In the genomic region with DNA sequence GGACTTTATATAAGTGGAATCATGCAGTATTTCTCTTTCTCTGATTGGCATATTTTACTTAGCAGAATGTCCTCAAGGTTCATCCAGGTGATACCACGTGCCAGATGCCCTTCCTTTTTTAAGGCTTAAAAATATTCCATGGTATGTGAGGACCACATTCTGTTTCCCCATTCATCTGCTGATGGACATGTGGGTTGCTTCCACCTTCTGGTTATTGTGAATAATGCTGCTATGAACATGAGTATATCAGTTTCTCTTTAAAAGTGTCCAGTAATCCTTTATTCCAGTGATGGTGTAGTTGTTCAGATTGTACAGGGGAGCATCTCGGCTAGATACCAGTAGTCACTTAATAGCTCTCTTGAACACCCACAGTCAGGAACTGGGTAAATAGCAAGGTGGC, we compare ENCODE assay signal across 19 cellular contexts. TPM values are rescaled to one million over a fixed set of nuclear protein-coding genes. Genes with fewer than 3 reads are reported as not detected.
A peak's percentile ranks its signal among the peaks of the same experiment; 100 is the strongest.
DNase-seq lines count a peak whose midpoint lies in the region; ATAC-seq and TF ChIP-seq lines count a peak whose summit lies in the region.
"Had no signal": no experiment of that assay in that cellular context is flagged by ENCODE, and none has a peak within 500 bp of the region (broad histone marks: within the 10 kb centered on the region; RNA-seq: fewer than 3 reads in every experiment).

No MANE protein-coding gene starts in this region.

- no peak overlapping the region for H4K5ac ChIP-seq in IMR-90 (ENCODE audit: low read depth, low read length)

- H4K20me1 ChIP-seq in IMR-90 (ENCODE audit: insufficient read depth, low read length) = peaks cover 6% of the 10 kb centered on the region; the same call in 1 of the 2 replicates

- H3K56ac ChIP-seq in IMR-90 (ENCODE audit: extremely low read depth, insufficient read depth, low read length) = no peak overlapping the region

- intact Hi-C loops in IMR-90 (cut with micrococcal nuclease) = no loop called here

- H3K27ac ChIP-seq in AG04450 (ENCODE audit: low read depth, low read length) (no peak overlapping the region), IMR-90 (ENCODE audit: insufficient read depth, low read length) (no peak overlapping the region)
- H3K27ac ChIP-seq: breast epithelium, vagina had no signal

- H3K23ac ChIP-seq in IMR-90 (ENCODE audit: low read depth, low read length) = no peak overlapping the region

- CTCF ChIA-PET in AG04450 (lab: Charles Lee) (interaction anchor here (0.6 to 1.5 kb wide), 4 partner anchors 10 to 161 kb away, joined by 3 to 10 read pairs (median 3); no protein-coding TSS in a partner anchor), IMR-90 (lab: Yijun Ruan, JAX) (no interaction called here), T-cell (lab: Charles Lee) (interaction anchor here in 1 of 2 donors (0.6 kb wide), 1 partner anchor 145 kb away, joined by 9 read pairs; no protein-coding TSS in a partner anchor)

- H3K9me3 ChIP-seq in AG04450 (ENCODE audit: control insufficient read depth, insufficient read depth, low read length) = no peaks in the 10 kb centered on the region; the same call in 1 of the 2 replicates
- H3K9me3 ChIP-seq in IMR-90 (ENCODE audit: control insufficient read depth, insufficient read depth, low read length) = no peaks in the 10 kb centered on the region
- H3K9me3 ChIP-seq: breast epithelium, mucosa of descending colon, vagina had no signal

- no peak overlapping the region for H2AFZ ChIP-seq in IMR-90 (replicated peaks; ENCODE audit: low read length, poor library complexity)

- BruUV-seq in IMR-90 (replicated peaks; lab: Mats Ljungman, UMichigan) = no TSS peak

- no peak overlapping the region for H3K9ac ChIP-seq in IMR-90 (ENCODE audit: low read depth, low read length)

- WGBS in IMR-90 (ENCODE audit: extremely low coverage in 2 of 2, insufficient read length in 1 of 2), 2 experiments = no CpG with 5 or more reads among the region's 2 CpGs

- POLR2A ChIA-PET in AG04450 (lab: Yijun Ruan, JAX) (no interaction called here), IMR-90 (lab: Charles Lee; ENCODE audit: unreplicated experiment) (no interaction called here), T-cell (lab: Charles Lee) (no interaction called here)

- TF ChIP-seq CTCF in AG04450 (IDR thresholded peaks at IDR 0.05; ENCODE audit: low read depth, low read length) = peak; percentile 23; the same call in 1 of the 2 replicates
- TF ChIP-seq CTCF in IMR-90 (conservative IDR thresholded peaks at IDR 0.05; ENCODE audit: low read depth, low read length) = peak; percentile 31; the same call in 1 of the 2 replicates
- TF ChIP-seq CTCF in astrocyte of the cerebellum (IDR thresholded peaks at IDR 0.05; ENCODE audit: low read depth, low read length, missing control alignments) = peak; percentile 36
- peak; percentile 19 for TF ChIP-seq CTCF in fibroblast of the aortic adventitia (IDR thresholded peaks at IDR 0.05; ENCODE audit: insufficient read depth, low read length)

- H4K91ac ChIP-seq in IMR-90 (ENCODE audit: insufficient read depth, low read depth, low read length) = no peak overlapping the region

- H3K27me3 ChIP-seq in AG04450 (ENCODE audit: control insufficient read depth, insufficient read depth, low read length) = no peaks in the 10 kb centered on the region
- no peaks in the 10 kb centered on the region for H3K27me3 ChIP-seq in IMR-90 (ENCODE audit: control insufficient read depth, insufficient read depth, low read length)
- H3K27me3 ChIP-seq: breast epithelium, vagina had no signal

- H3K9me1 ChIP-seq in IMR-90 (ENCODE audit: insufficient read depth, low read length) = peaks cover 7% of the 10 kb centered on the region; the same call in 1 of the 2 replicates

- TF ChIP-seq RAD21 in IMR-90 (IDR thresholded peaks at IDR 0.05; ENCODE audit: low read length) = peak; percentile 26; the same call in 1 of the 2 replicates

- H3K14ac ChIP-seq in IMR-90 (replicated peaks; ENCODE audit: low read depth, low read length) = 0 out of 2 replicates have a peak overlapping the region, but pooled peaks have one; percentile 28

- peaks cover 0 to 2% (median under 1%) of the 10 kb centered on the region in 3 donors for H3K4me1 Mint-ChIP-seq in T-cell

- no peak overlapping the region for H2AK9ac ChIP-seq in IMR-90 (replicated peaks; ENCODE audit: low read depth, low read length, poor library complexity)

- H3K36me3 Mint-ChIP-seq in T-cell = no peaks in the 10 kb centered on the region
- H3K36me3 Mint-ChIP-seq: activated naive CD4-positive, alpha-beta T cell treated with anti-CD3 and anti-CD28 coated beads, Interleukin-2, amount 10 ng/mL, durations not matched to agents 7 days and 5 days had no signal

- no peak overlapping the region for H3K4me2 ChIP-seq in IMR-90 (ENCODE audit: low read depth, low read length)

- TF ChIP-seq POLR2A in IMR-90 (IDR thresholded peaks at IDR 0.05; ENCODE audit: low read depth, low read length) = no peak

- in situ Hi-C loops in IMR-90 (cut with MboI; ENCODE audit: low sequenced_read_pairs) = no loop called here
- in situ Hi-C loops in astrocyte of the cerebellum (cut with HindIII; ENCODE audit: low sequenced_read_pairs) = no loop called here

- H3K27ac Mint-ChIP-seq in T-cell = no peak overlapping the region
- H3K27ac Mint-ChIP-seq: activated naive CD4-positive, alpha-beta T cell treated with anti-CD3 and anti-CD28 coated beads, Interleukin-2, amount 10 ng/mL, durations not matched to agents 7 days and 5 days had no signal

- no peak overlapping the region for H2AK5ac ChIP-seq in IMR-90 (ENCODE audit: low read depth, low read length)

- no peaks in the 10 kb centered on the region for H3K9me3 Mint-ChIP-seq in T-cell
- H3K9me3 Mint-ChIP-seq: activated naive CD4-positive, alpha-beta T cell treated with anti-CD3 and anti-CD28 coated beads, Interleukin-2, amount 10 ng/mL, durations not matched to agents 7 days and 5 days had no signal

- H2BK15ac ChIP-seq in IMR-90 (ENCODE audit: low read depth, low read length) = no peak overlapping the region

- H3K36me3 ChIP-seq in IMR-90 (ENCODE audit: control insufficient read depth, insufficient read depth, low read length) = peaks cover 4% of the 10 kb centered on the region
- H3K36me3 ChIP-seq: breast epithelium, vagina had no signal

- dilution Hi-C loops in IMR-90 (cut with HindIII; ENCODE audit: low sequenced_read_pairs, unreplicated experiment) = no loop called here

- no peak overlapping the region for H3K4me3 ChIP-seq in AG04450 (ENCODE audit: low read depth, low read length)
- H3K4me3 ChIP-seq in IMR-90 (ENCODE audit: insufficient read depth, low read depth, low read length) = no peak overlapping the region
- no peak overlapping the region for H3K4me3 ChIP-seq in astrocyte of the cerebellum (ENCODE audit: low read depth, low read length)
- no peak overlapping the region for H3K4me3 ChIP-seq in fibroblast of the aortic adventitia (ENCODE audit: low read depth, low read length)
- H3K4me3 ChIP-seq: breast epithelium, mucosa of descending colon, vagina had no signal

- H2BK20ac ChIP-seq in IMR-90 (ENCODE audit: low read depth, low read length) = no peak overlapping the region

- H3K4ac ChIP-seq in IMR-90 (ENCODE audit: low read depth, low read length) = no peak overlapping the region; the same call in 1 of the 2 replicates

- no peak overlapping the region for H3K18ac ChIP-seq in IMR-90 (ENCODE audit: low read depth, low read length)

- peaks cover 6% of the 10 kb centered on the region for H3K4me1 ChIP-seq in IMR-90 (ENCODE audit: control insufficient read depth, insufficient read depth, low read length)
- H3K4me1 ChIP-seq: breast epithelium had no signal

- no peak overlapping the region for H4K8ac ChIP-seq in IMR-90 (ENCODE audit: low read depth in 2 of 2, low read length in 2 of 2)

- no peak overlapping the region for H3K4me3 Mint-ChIP-seq in T-cell
- H3K4me3 Mint-ChIP-seq: activated naive CD4-positive, alpha-beta T cell treated with anti-CD3 and anti-CD28 coated beads, Interleukin-2, amount 10 ng/mL, durations not matched to agents 7 days and 5 days had no signal

- H3K79me1 ChIP-seq in IMR-90 (ENCODE audit: low read depth in 1 of 2, low read length in 2 of 2) = peaks cover 18 to 57% of the 10 kb centered on the region in 2 experiments

- DNase-seq in AG04450 (ENCODE audit: low read depth, low spot score) = no peak
- no peak for DNase-seq in IMR-90
- no peak for DNase-seq in astrocyte of the cerebellum (ENCODE audit: low read depth)
- no peak for DNase-seq in fibroblast of the aortic adventitia (ENCODE audit: low read depth)
- DNase-seq in T-cell = no peak
- DNase-seq: activated CD4-positive, alpha-beta T cell treated with anti-CD3 and anti-CD28 coated beads, Interleukin-2, amount 50 U/mL, for 48 hours; activated naive CD4-positive, alpha-beta T cell treated with anti-CD3 and anti-CD28 coated beads, Interleukin-2, amount 10 ng/mL, durations not matched to agents 7 days and 5 days; Calu3; effector CD4-positive, alpha-beta T cell; mucosa of descending colon; NCI-H1092; NCI-H526; nucleus accumbens had no signal

- H2BK5ac ChIP-seq in IMR-90 (ENCODE audit: low read depth, low read length, poor library complexity, severe bottlenecking) = no peak overlapping the region

- ATAC-seq in IMR-90 (ENCODE audit: low read depth) = no peak
- no peak for ATAC-seq in HG02981 (IDR thresholded peaks at IDR 0.05; ENCODE audit: unreplicated experiment)
- ATAC-seq in T-cell (replicated peaks in 1 of 4) = no peak
- ATAC-seq in GM18519 (IDR thresholded peaks at IDR 0.05; ENCODE audit: low FRiP score, unreplicated experiment) = no peak
- no peak for ATAC-seq in HG03097 (IDR thresholded peaks at IDR 0.05; ENCODE audit: low FRiP score, unreplicated experiment)
- ATAC-seq: mucosa of descending colon, Panc1 had no signal

- no peak overlapping the region for H2BK120ac ChIP-seq in IMR-90 (ENCODE audit: low read depth, low read length)

- peaks cover 3 to 7% of the 10 kb centered on the region in 2 donors for H3K27me3 Mint-ChIP-seq in T-cell

TF ChIP-seq in IMR-90, 13 proteins besides CTCF, POLR2A, EP300 and RAD21 (continues in another document):
- no peak for TF ChIP-seq MXI1 (IDR thresholded peaks at IDR 0.05; ENCODE audit: borderline replicate concordance, low read depth, low read length)
- TF ChIP-seq RFX5 (IDR thresholded peaks at IDR 0.05; ENCODE audit: low read depth, low read length) = no peak
- TF ChIP-seq SMC3 (IDR thresholded peaks at IDR 0.05; ENCODE audit: low read depth, low read length) = no peak

RNA-seq across cellular contexts. Expression of a gene that starts 50.4 kb away (rescaled TPM):
- polyA plus RNA-seq in AG04450 (2011; rRNA removed) (35.4 and 51.7 TPM in 2 replicates), IMR-90 (2012; rRNA removed) (15.6 and 17.0 TPM in 2 replicates)
- polyA minus RNA-seq in AG04450 (2011; rRNA and poly(A)+ RNA removed) = 79.8 and 82.2 TPM in 2 replicates
- total RNA-seq in IMR-90 (2012; rRNA removed) (51.4 and 65.3 TPM in 2 replicates), fibroblast of the aortic adventitia (ENCODE audit: low replicate concordance) (97.9 and 142 TPM in 2 replicates), T-cell (10 to 100 TPM; 29.0 to 39.3 (median 37.4) TPM)
- polyA plus RNA-seq in IMR-90 (2012; cell fraction: cytosol; rRNA removed) = 9.5 and 17.9 TPM in 2 replicates
- 21.1 and 54.1 TPM in 2 replicates for polyA plus RNA-seq in IMR-90 (2012; cell fraction: nucleus; rRNA removed; ENCODE audit: low replicate concordance)
